Comparison of ENCODE assay signal across 8 cellular contexts in the genomic region with DNA sequence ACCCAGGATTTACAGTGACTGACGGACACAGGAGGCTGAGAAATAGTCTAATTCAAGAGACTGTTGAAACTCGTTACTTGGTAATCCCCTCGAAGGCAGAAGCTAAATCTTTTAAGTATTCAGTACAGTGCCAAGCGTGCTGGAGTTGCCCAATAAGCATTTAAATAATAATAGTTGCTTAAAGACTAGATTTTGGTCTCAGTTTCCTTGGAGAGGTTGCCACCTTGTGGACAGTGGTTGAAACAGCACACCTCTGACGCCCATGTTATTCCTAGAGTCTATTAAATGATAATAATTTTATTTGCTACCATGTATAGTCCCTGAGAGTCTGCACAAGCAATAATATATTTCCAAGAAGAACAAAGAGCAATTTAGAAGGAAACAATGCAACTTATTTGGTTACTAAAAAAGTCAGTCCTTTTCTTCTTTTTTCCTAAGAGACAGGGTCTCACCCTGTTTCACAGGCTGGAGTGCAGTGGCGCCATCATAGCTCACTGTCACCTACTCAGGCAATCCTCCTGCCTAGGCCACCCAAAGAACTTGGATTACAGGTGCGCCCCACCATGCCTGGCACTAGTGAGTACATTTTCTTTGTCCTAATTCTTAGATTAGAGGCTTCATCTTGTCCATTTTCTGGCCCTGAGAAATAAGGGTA.
A peak's percentile ranks its signal among the peaks of the same experiment; 100 is the strongest.
DNase-seq lines count a peak whose midpoint lies in the region; ATAC-seq and TF ChIP-seq lines count a peak whose summit lies in the region.

No MANE protein-coding gene starts in this region.

- H3K27ac Mint-ChIP-seq in activated CD8-positive, alpha-beta memory T cell treated with anti-CD3 and anti-CD28 coated beads, Interleukin-2, amount 10 ng/mL, durations not matched to agents 7 days and 5 days = no peak overlapping the region

- H3K9me3 ChIP-seq in neutrophil = no peaks in the 10 kb centered on the region

- H3K4me1 ChIP-seq in neutrophil (ENCODE audit: control insufficient read depth in 1 of 2, insufficient read depth in 1 of 2, low read depth in 1 of 2, low read length in 1 of 2) = no peaks in the 10 kb centered on the region

- peaks cover 10% of the 10 kb centered on the region for H3K27me3 Mint-ChIP-seq in activated CD8-positive, alpha-beta memory T cell treated with anti-CD3 and anti-CD28 coated beads, Interleukin-2, amount 10 ng/mL, durations not matched to agents 7 days and 5 days

- peak; percentile 22 for TF ChIP-seq CTCF in neutrophil (IDR thresholded peaks at IDR 0.05)

- H3K36me3 Mint-ChIP-seq in activated CD8-positive, alpha-beta memory T cell treated with anti-CD3 and anti-CD28 coated beads, Interleukin-2, amount 10 ng/mL, durations not matched to agents 7 days and 5 days = no peaks in the 10 kb centered on the region

- peaks cover 9% of the 10 kb centered on the region for H3K4me1 Mint-ChIP-seq in activated CD8-positive, alpha-beta memory T cell treated with anti-CD3 and anti-CD28 coated beads, Interleukin-2, amount 10 ng/mL, durations not matched to agents 7 days and 5 days

- no peak overlapping the region for H3K4me3 ChIP-seq in neutrophil (ENCODE audit: low read depth in 1 of 2, low read length in 1 of 2)

- H3K36me3 ChIP-seq in neutrophil = no peaks in the 10 kb centered on the region

- ATAC-seq in HG03135 (IDR thresholded peaks at IDR 0.05; ENCODE audit: unreplicated experiment) (peak; percentile 55), HG03378 (IDR thresholded peaks at IDR 0.05; ENCODE audit: unreplicated experiment) (no peak)
- ATAC-seq in activated CD8-positive, alpha-beta memory T cell treated with anti-CD3 and anti-CD28 coated beads, Interleukin-2, amount 10 ng/mL, durations not matched to agents 7 days and 5 days = no peak

- no peaks in the 10 kb centered on the region for H3K9me3 Mint-ChIP-seq in activated CD8-positive, alpha-beta memory T cell treated with anti-CD3 and anti-CD28 coated beads, Interleukin-2, amount 10 ng/mL, durations not matched to agents 7 days and 5 days (ENCODE audit: low read depth)

- no peaks in the 10 kb centered on the region for H3K27me3 ChIP-seq in neutrophil

- no peak overlapping the region for H3K4me3 Mint-ChIP-seq in activated CD8-positive, alpha-beta memory T cell treated with anti-CD3 and anti-CD28 coated beads, Interleukin-2, amount 10 ng/mL, durations not matched to agents 7 days and 5 days

- peak; percentile 72 for DNase-seq in SIG-M5 treated with dmso at 0.1 percent for 504 hours (lab: John Stamatoyannopoulos, UW; ENCODE audit: unreplicated experiment)
- no peak for DNase-seq in SIG-M5 (lab: John Stamatoyannopoulos, UW)
- peak; percentile 33 for DNase-seq in NCI-H748 treated with DMSO at 0.1 percent for 48 hours (lab: John Stamatoyannopoulos, UW)
- DNase-seq in activated CD8-positive, alpha-beta memory T cell treated with anti-CD3 and anti-CD28 coated beads, Interleukin-2, amount 10 ng/mL, durations not matched to agents 7 days and 5 days = peak; percentile 56
- peak; percentile 84 for DNase-seq in fibroblast of peridontal ligament (ENCODE audit: extremely low read depth)

- CTCF ChIA-PET in activated CD8-positive, alpha-beta memory T cell treated with anti-CD3 and anti-CD28 coated beads, Interleukin-2, amount 10 ng/mL, durations not matched to agents 7 days and 5 days (lab: Charles Lee) = interaction anchor here (0.8 to 6.7 kb wide), 8 partner anchors 9 to 419 kb away, joined by 3 to 76 read pairs (median 4); no protein-coding TSS in a partner anchor

- H3K27ac ChIP-seq in neutrophil = no peak overlapping the region
